1 cellular context compared by ENCODE assay signal in genomic region chr13:79647518-79647917, GRCh38.
TF ChIP-seq lines count a peak whose summit lies in the region.

No MANE protein-coding gene starts in this region.

TF ChIP-seq in SK-N-SH treated with all-trans-retinoic acid at 6 μM for 48 hours, 23 proteins besides CTCF, POLR2A, EP300 and RAD21 (continued from another document):
- TF ChIP-seq POU6F1 (CRISPR knock-in tag; IDR thresholded peaks at IDR 0.05; ENCODE audit: borderline replicate concordance, low read depth): peak; percentile 51; the same call in 1 of the 2 replicates
- TF ChIP-seq TOX (CRISPR knock-in tag; IDR thresholded peaks at IDR 0.05; ENCODE audit: borderline replicate concordance): peak; percentile 98
- no peak for TF ChIP-seq GLIS3 (CRISPR knock-in tag; IDR thresholded peaks at IDR 0.05)
- TF ChIP-seq ARNTL (CRISPR knock-in tag; IDR thresholded peaks at IDR 0.05; ENCODE audit: borderline replicate concordance, low read depth): no peak
